ENCODE assay signal across 21 cellular contexts in genomic region chr10:88297103-88297502, GRCh38.
"Had no signal": no experiment of that assay in that cellular context is flagged by ENCODE, and none has a peak within 500 bp of the region (broad histone marks: within the 10 kb centered on the region; RNA-seq: fewer than 3 reads in every experiment).

No MANE protein-coding gene starts in this region.

- H3K4me1 Mint-ChIP-seq: central memory CD8-positive, alpha-beta T cell; stimulated activated effector memory CD8-positive, alpha-beta T cell treated with anti-CD3 and anti-CD28 coated beads, Interleukin-12 subunit alpha, Interleukin-12 subunit beta, amount 100 ng/mL, for 72 hours had no signal

- H3K27ac Mint-ChIP-seq: activated naive CD4-positive, alpha-beta T cell treated with anti-CD3 and anti-CD28 coated beads, Interleukin-2, amount 50 U/mL, for 24 hours; stimulated activated effector memory CD8-positive, alpha-beta T cell treated with anti-CD3 and anti-CD28 coated beads, Interleukin-12 subunit alpha, Interleukin-12 subunit beta, amount 100 ng/mL, for 72 hours; T-cell had no signal

- H3K4me3 Mint-ChIP-seq: activated naive CD4-positive, alpha-beta T cell treated with anti-CD3 and anti-CD28 coated beads, Interleukin-2, amount 50 U/mL, for 24 hours; central memory CD8-positive, alpha-beta T cell; naive thymus-derived CD4-positive, alpha-beta T cell; stimulated activated effector memory CD8-positive, alpha-beta T cell treated with anti-CD3 and anti-CD28 coated beads, Interleukin-12 subunit alpha, Interleukin-12 subunit beta, amount 100 ng/mL, for 72 hours; T-cell had no signal

- H3K9me3 Mint-ChIP-seq: activated naive CD4-positive, alpha-beta T cell treated with anti-CD3 and anti-CD28 coated beads, Interleukin-2, amount 50 U/mL, for 24 hours; central memory CD8-positive, alpha-beta T cell; stimulated activated effector memory CD8-positive, alpha-beta T cell treated with anti-CD3 and anti-CD28 coated beads, Interleukin-12 subunit alpha, Interleukin-12 subunit beta, amount 100 ng/mL, for 72 hours; T-cell had no signal

- H3K9me3 ChIP-seq: esophagus squamous epithelium, gastroesophageal sphincter, heart right ventricle, mucosa of descending colon, pancreas, thoracic aorta, upper lobe of right lung had no signal

- H3K36me3 ChIP-seq: esophagus squamous epithelium, gastroesophageal sphincter, heart right ventricle, pancreas, thoracic aorta, upper lobe of right lung had no signal

- DNase-seq: activated CD4-positive, alpha-beta T cell treated with anti-CD3 and anti-CD28 coated beads, Interleukin-2, amount 50 U/mL, for 4 hours; activated CD4-positive, CD25-positive, alpha-beta regulatory T cell treated with anti-CD3 and anti-CD28 coated beads, Interleukin-2, amount 50 U/mL, for 72 hours; activated effector memory CD4-positive, alpha-beta T cell treated with anti-CD3 and anti-CD28 coated beads, Interleukin-2, amount 50 U/mL, for 16 hours; amniotic stem cell; effector CD4-positive, alpha-beta T cell; esophagus squamous epithelium; heart right ventricle; mucosa of descending colon; naive thymus-derived CD4-positive, alpha-beta T cell; pancreas; stimulated activated CD4-positive, alpha-beta T cell treated with anti-CD3 and anti-CD28 coated beads, Interleukin-12 subunit alpha, Interleukin-12 subunit beta, amount 100 ng/mL, for 4 hours; T-cell; T-helper 9 cell; upper lobe of right lung had no signal

- H3K4me3 ChIP-seq: coronary artery, esophagus squamous epithelium, gastroesophageal sphincter, heart right ventricle, mucosa of descending colon, pancreas, thoracic aorta, upper lobe of right lung had no signal

- H3K27ac ChIP-seq: coronary artery, esophagus squamous epithelium, gastroesophageal sphincter, heart right ventricle, pancreas, thoracic aorta, upper lobe of right lung had no signal

- H3K4me1 ChIP-seq: esophagus squamous epithelium, gastroesophageal sphincter, heart right ventricle, upper lobe of right lung had no signal

- H3K36me3 Mint-ChIP-seq: activated naive CD4-positive, alpha-beta T cell treated with anti-CD3 and anti-CD28 coated beads, Interleukin-2, amount 50 U/mL, for 24 hours; stimulated activated effector memory CD8-positive, alpha-beta T cell treated with anti-CD3 and anti-CD28 coated beads, Interleukin-12 subunit alpha, Interleukin-12 subunit beta, amount 100 ng/mL, for 72 hours had no signal

- H3K27me3 Mint-ChIP-seq: activated naive CD4-positive, alpha-beta T cell treated with anti-CD3 and anti-CD28 coated beads, Interleukin-2, amount 50 U/mL, for 24 hours; central memory CD8-positive, alpha-beta T cell; T-cell had no signal

- H3K27me3 ChIP-seq: esophagus squamous epithelium, gastroesophageal sphincter, heart right ventricle, pancreas, upper lobe of right lung had no signal

- ATAC-seq: gastroesophageal sphincter; heart right ventricle; left lobe of liver; mucosa of descending colon; naive thymus-derived CD4-positive, alpha-beta T cell; pancreas; stimulated activated effector memory CD8-positive, alpha-beta T cell treated with anti-CD3 and anti-CD28 coated beads, Interleukin-12 subunit alpha, Interleukin-12 subunit beta, amount 100 ng/mL, for 72 hours; T-cell; upper lobe of right lung had no signal
